Comparison of ENCODE assay signal across 9 cellular contexts in genomic region chr10:60099998-60100747, GRCh38.
DNase-seq lines count a peak whose midpoint lies in the region; ATAC-seq and TF ChIP-seq lines count a peak whose summit lies in the region.
"Had no signal": no experiment of that assay in that cellular context is flagged by ENCODE, and none has a peak within 500 bp of the region (broad histone marks: within the 10 kb centered on the region; RNA-seq: fewer than 3 reads in every experiment).

No MANE protein-coding gene starts in this region.

- DNase-seq in NOMO-1 (lab: John Stamatoyannopoulos, UW; ENCODE audit: unreplicated experiment in 2 of 2) (peak; percentile 1 to 32), NOMO-1 treated with dmso at 0.1 percent for 144 hours (lab: John Stamatoyannopoulos, UW; ENCODE audit: unreplicated experiment) (no peak), RPMI8226 (peak; percentile 44), erythroblast (lab: John Stamatoyannopoulos, UW) (peak; percentile 52 to 65), middle frontal gyrus (ENCODE audit: extremely low spot score, low spot score) (peak; percentile 47)
- DNase-seq: activated T-cell treated with anti-CD3 and anti-CD28 coated beads, Interleukin-2, amount 50 U/mL, for 4 hours had no signal

- TF ChIP-seq POLR2A in erythroblast (IDR thresholded peaks at IDR 0.05; ENCODE audit: low read length) = no peak

- peak; percentile 40 for ATAC-seq in HG03558 (IDR thresholded peaks at IDR 0.05; ENCODE audit: extremely low read depth, unreplicated experiment)
- ATAC-seq in GM21825 (IDR thresholded peaks at IDR 0.05; ENCODE audit: unreplicated experiment) = no peak
- ATAC-seq in GM21737 (IDR thresholded peaks at IDR 0.05; ENCODE audit: unreplicated experiment) = no peak
